17 cellular contexts compared by ENCODE assay signal in the genomic region with DNA sequence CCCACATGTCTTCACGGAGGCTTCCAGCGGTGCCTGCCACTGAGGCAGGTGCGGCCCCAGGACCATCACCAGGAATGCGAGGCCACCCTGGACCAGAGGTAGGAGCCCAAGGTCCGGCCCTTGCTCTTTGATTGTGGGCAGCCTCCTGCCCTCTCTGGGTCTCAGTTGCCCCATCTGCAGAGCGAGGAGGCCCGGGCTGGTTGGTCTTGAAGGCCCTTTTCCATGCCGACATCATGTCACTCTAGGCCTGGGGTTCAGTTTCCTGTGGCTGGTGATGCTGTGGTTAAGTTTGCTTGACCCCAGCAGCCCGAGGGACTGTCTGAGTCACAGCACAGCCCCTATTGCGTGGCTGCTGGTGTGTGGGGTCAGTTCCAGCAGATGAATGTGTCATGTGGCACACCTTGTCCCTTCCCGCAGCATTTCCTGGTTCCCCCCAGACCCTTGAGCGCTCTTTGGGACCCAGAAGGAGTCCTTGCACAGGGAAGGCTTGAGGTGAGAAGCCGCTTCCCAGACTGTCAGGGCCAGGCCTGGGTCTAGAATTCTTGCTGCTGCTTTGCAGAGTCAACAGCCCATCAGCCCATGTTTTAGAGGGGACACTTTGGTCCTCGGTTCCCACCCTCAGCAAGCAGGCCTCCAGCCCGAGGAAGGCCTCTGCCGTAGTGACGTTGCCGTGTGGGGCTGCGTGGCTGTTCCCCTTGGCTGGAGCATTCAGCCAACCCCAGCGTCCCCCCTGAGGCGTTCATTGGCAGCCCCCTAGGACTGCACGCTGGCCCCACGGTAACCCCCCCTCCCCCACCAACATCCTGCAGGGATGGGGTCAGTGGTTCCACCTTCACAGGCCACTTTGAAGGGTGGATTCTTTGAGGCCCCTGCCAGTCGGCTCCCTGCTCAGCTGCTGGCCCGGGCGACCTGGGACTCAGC. TPM values are rescaled to one million over a fixed set of nuclear protein-coding genes. Genes with fewer than 3 reads are reported as not detected.
DNase-seq lines count a peak whose midpoint lies in the region; ATAC-seq and TF ChIP-seq lines count a peak whose summit lies in the region.
"Had no signal": no experiment of that assay in that cellular context is flagged by ENCODE, and none has a peak within 500 bp of the region (broad histone marks: within the 10 kb centered on the region; RNA-seq: fewer than 3 reads in every experiment).

No MANE protein-coding gene starts in this region.

- peaks cover 18 to 51% (median 35%) of the 10 kb centered on the region in 11 experiments for H3K36me3 ChIP-seq in BLaER1 treated with 17β-estradiol and CSF1 and Interleukin-3, amounts not matched to agents 10 nM and 100 nM
- no peaks in the 10 kb centered on the region for H3K36me3 ChIP-seq in lower lobe of right lung

- H3K27me3 ChIP-seq in BLaER1 treated with 17β-estradiol and CSF1 and Interleukin-3, amounts not matched to agents 10 nM and 100 nM: no peaks in the 10 kb centered on the region
- no peaks in the 10 kb centered on the region for H3K27me3 ChIP-seq in dorsolateral prefrontal cortex
- no peaks in the 10 kb centered on the region for H3K27me3 ChIP-seq in lower lobe of right lung (ENCODE audit: low read depth)
- H3K27me3 ChIP-seq: SJSA1 had no signal

- peak overlapping the region in 2 of 11 experiments; percentile 9 to 20; a peak in 1 of 22 replicates for H3K9ac ChIP-seq in BLaER1 treated with 17β-estradiol and CSF1 and Interleukin-3, amounts not matched to agents 10 nM and 100 nM

- H3K27me3 Mint-ChIP-seq in activated CD4-positive, alpha-beta memory T cell treated with anti-CD3 and anti-CD28 coated beads for 36 hours: no peaks in the 10 kb centered on the region
- H3K27me3 Mint-ChIP-seq: activated CD4-positive, alpha-beta T cell treated with anti-CD3 and anti-CD28 coated beads for 36 hours had no signal

- H3K4me1 ChIP-seq in BLaER1 treated with 17β-estradiol and CSF1 and Interleukin-3, amounts not matched to agents 10 nM and 100 nM: peaks cover 20 to 60% (median 40%) of the 10 kb centered on the region in 10 experiments
- peaks cover 20% of the 10 kb centered on the region for H3K4me1 ChIP-seq in lower lobe of right lung

- DNase-seq in MV-4-11 (lab: John Stamatoyannopoulos, UW) (peak; percentile 69), dorsolateral prefrontal cortex (peak in 1 of 10 donors; percentile 24), lower lobe of right lung (peak; percentile 39), omental fat pad (ENCODE audit: low spot score) (no peak)
- no peak for DNase-seq in activated CD4-positive, alpha-beta memory T cell treated with anti-CD3 and anti-CD28 coated beads for 36 hours
- DNase-seq: activated CD4-positive, alpha-beta T cell treated with anti-CD3 and anti-CD28 coated beads for 36 hours; activated CD8-positive, alpha-beta memory T cell treated with anti-CD3 and anti-CD28 coated beads, Interleukin-2, amount 50 U/mL, for 4 hours; activated naive CD4-positive, alpha-beta T cell; left ventricle myocardium superior; NCI-H1930; stimulated activated naive CD4-positive, alpha-beta T cell treated with Interleukin-2 at 50 U/mL for 16 hours had no signal

- no peak for ATAC-seq in lower lobe of right lung
- ATAC-seq in GM18520 (IDR thresholded peaks at IDR 0.05; ENCODE audit: unreplicated experiment): no peak
- ATAC-seq in omental fat pad (ENCODE audit: low FRiP score): no peak
- ATAC-seq in HG03196 (IDR thresholded peaks at IDR 0.05; ENCODE audit: unreplicated experiment): no peak
- ATAC-seq: activated CD4-positive, alpha-beta T cell treated with anti-CD3 and anti-CD28 coated beads for 36 hours had no signal

- CTCF ChIA-PET in activated CD4-positive, alpha-beta memory T cell treated with anti-CD3 and anti-CD28 coated beads for 36 hours (lab: Charles Lee): interaction anchor here (10.4 kb wide), 1 partner anchor 128 kb away, joined by 146 read pairs; no protein-coding TSS in a partner anchor

- POLR2A ChIA-PET in activated CD4-positive, alpha-beta memory T cell treated with anti-CD3 and anti-CD28 coated beads for 36 hours (lab: Charles Lee): no interaction called here

- TF ChIP-seq CTCF in dorsolateral prefrontal cortex (IDR thresholded peaks at IDR 0.05 in 54 of 56, conservative IDR thresholded peaks at IDR 0.05 in 2 of 56; ENCODE audit: low read depth in 1 of 56, partially characterized antibody in 56 of 56): no peak
- TF ChIP-seq CTCF in lower lobe of right lung (IDR thresholded peaks at IDR 0.05): no peak
- no peak for TF ChIP-seq CTCF in omental fat pad (IDR thresholded peaks at IDR 0.05)

- no peaks in the 10 kb centered on the region for H3K9me3 Mint-ChIP-seq in activated CD4-positive, alpha-beta memory T cell treated with anti-CD3 and anti-CD28 coated beads for 36 hours
- H3K9me3 Mint-ChIP-seq: T-helper 2 cell treated with Interferon-gamma antibody and Interleukin-4, amounts not matched to agents 5 μg/mL and 100 μg/mL, for 36 hours had no signal

- no peak overlapping the region for H3K4me3 Mint-ChIP-seq in activated CD4-positive, alpha-beta memory T cell treated with anti-CD3 and anti-CD28 coated beads for 36 hours
- H3K4me3 Mint-ChIP-seq: activated CD4-positive, alpha-beta T cell treated with anti-CD3 and anti-CD28 coated beads for 36 hours; T-helper 2 cell treated with Interferon-gamma antibody and Interleukin-4, amounts not matched to agents 5 μg/mL and 100 μg/mL, for 36 hours had no signal

- peaks cover 0 to 8% (median 0%) of the 10 kb centered on the region in 11 experiments; a peak in 5 of 22 replicates for H4K20me1 ChIP-seq in BLaER1 treated with 17β-estradiol and CSF1 and Interleukin-3, amounts not matched to agents 10 nM and 100 nM

- no peak overlapping the region for H3K27ac Mint-ChIP-seq in activated CD4-positive, alpha-beta memory T cell treated with anti-CD3 and anti-CD28 coated beads for 36 hours
- H3K27ac Mint-ChIP-seq: activated CD4-positive, alpha-beta T cell treated with anti-CD3 and anti-CD28 coated beads for 36 hours; T-helper 2 cell treated with Interferon-gamma antibody and Interleukin-4, amounts not matched to agents 5 μg/mL and 100 μg/mL, for 36 hours had no signal

- peaks cover 4% of the 10 kb centered on the region for H3K36me3 Mint-ChIP-seq in activated CD4-positive, alpha-beta memory T cell treated with anti-CD3 and anti-CD28 coated beads for 36 hours

- intact Hi-C loops in dorsolateral prefrontal cortex (cut with DNase I): loop anchor here (5.0 kb wide), 2 partner anchors 62 to 347 kb away; partner anchors contain the start of gene NCS1 (in 1 of the 2)
- intact Hi-C loops in lower lobe of right lung (cut with DNase I): loop anchor here (10.0 kb wide), 1 partner anchor 130 kb away; no protein-coding TSS in a partner anchor
- intact Hi-C loops in activated CD4-positive, alpha-beta memory T cell treated with anti-CD3 and anti-CD28 coated beads for 36 hours (cut with micrococcal nuclease): no loop called here

- 0 out of 22 replicates have a peak, but pooled peaks cover 0 to 4% (median 0%) of the 10 kb centered on the region in 11 experiments for H3K9me3 ChIP-seq in BLaER1 treated with 17β-estradiol and CSF1 and Interleukin-3, amounts not matched to agents 10 nM and 100 nM (replicated peaks in 1 of 11)
- H3K9me3 ChIP-seq in lower lobe of right lung: no peaks in the 10 kb centered on the region
- H3K9me3 ChIP-seq: SJSA1 had no signal

- peak overlapping the region in 6 of 11 experiments; percentile 6 to 46 (median 34); a peak in 9 of 22 replicates for H3K4me2 ChIP-seq in BLaER1 treated with 17β-estradiol and CSF1 and Interleukin-3, amounts not matched to agents 10 nM and 100 nM

- H3K27ac ChIP-seq in BLaER1 treated with 17β-estradiol and CSF1 and Interleukin-3, amounts not matched to agents 10 nM and 100 nM: no peak overlapping the region
- peak overlapping the region in 31 of 59 donors; percentile 4 to 90 (median 77) for H3K27ac ChIP-seq in dorsolateral prefrontal cortex
- H3K27ac ChIP-seq in lower lobe of right lung: no peak overlapping the region
- H3K27ac ChIP-seq: SJSA1 had no signal

- no peak overlapping the region for H3K4me3 ChIP-seq in BLaER1 treated with 17β-estradiol and CSF1 and Interleukin-3, amounts not matched to agents 10 nM and 100 nM
- H3K4me3 ChIP-seq in dorsolateral prefrontal cortex (no peak overlapping the region), lower lobe of right lung (no peak overlapping the region)
- H3K4me3 ChIP-seq: SJSA1 had no signal

- peaks cover 15% of the 10 kb centered on the region for H3K4me1 Mint-ChIP-seq in activated CD4-positive, alpha-beta memory T cell treated with anti-CD3 and anti-CD28 coated beads for 36 hours (ENCODE audit: low read depth)

RNA-seq across cellular contexts. Expression of gene HMCN2, which starts 31.0 kb away (rescaled TPM):
- 1 to 10 TPM in 44 of 120 experiments, under 1 TPM in 76; 0.16 to 2.9 (median 0.85) TPM for total RNA-seq in dorsolateral prefrontal cortex
- total RNA-seq in lower lobe of right lung: 4.7 TPM
- not detected for total RNA-seq in activated CD4-positive, alpha-beta memory T cell treated with anti-CD3 and anti-CD28 coated beads for 36 hours
- total RNA-seq in omental fat pad: 1 to 10 TPM in 1 of 4 donors, under 1 TPM in 3; 0.19 to 5.8 (median 0.75) TPM
- total RNA-seq: MCF 10A had no signal

Comparison
In these comparisons a context has a peak if more than half of its experiments do, and no peak if none do; other contexts are left out.
1. H3K27ac ChIP-seq: peak in dorsolateral prefrontal cortex (31 of 59); none in BLaER1 treated with 17β-estradiol and CSF1 and Interleukin-3, amounts not matched to agents 10 nM and 100 nM (0 of 11) and lower lobe of right lung (single experiment).
2. DNase-seq: peak in MV-4-11 (single experiment) and lower lobe of right lung (single experiment); none in activated CD4-positive, alpha-beta memory T cell treated with anti-CD3 and anti-CD28 coated beads for 36 hours (single experiment) and omental fat pad (single experiment).